Comparison of ENCODE assay signal across 1 cellular context in the genomic region with DNA sequence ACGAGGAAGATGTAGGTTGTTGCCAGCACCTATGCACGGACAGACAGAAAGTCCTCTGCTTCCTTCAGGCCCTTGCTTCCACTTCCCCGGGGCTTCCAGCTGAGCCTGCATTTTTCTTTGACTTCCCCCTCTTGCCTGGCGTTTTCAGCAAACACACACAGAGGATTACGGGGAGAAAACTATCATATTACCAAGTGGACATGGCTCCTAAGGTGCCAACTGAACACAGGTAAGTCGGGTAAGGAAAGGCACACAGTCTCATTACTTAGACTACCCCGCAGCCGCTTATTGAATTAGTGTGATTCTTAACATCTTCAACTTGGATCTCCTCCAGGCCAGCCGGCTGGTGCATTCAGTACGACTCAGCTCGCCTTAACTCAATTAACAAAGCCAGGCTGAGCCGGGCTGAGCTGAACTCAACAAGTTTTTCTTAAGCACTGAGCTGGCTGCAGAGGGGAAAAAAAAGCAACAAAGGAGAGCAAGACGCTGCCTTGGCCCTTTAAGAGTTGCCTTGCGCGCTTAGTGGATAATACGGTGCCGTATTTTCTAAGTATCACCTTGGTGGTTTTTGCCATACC.
TF ChIP-seq lines count a peak whose summit lies in the region.

No MANE protein-coding gene starts in this region.

TF ChIP-seq in HepG2, 621 proteins besides CTCF, POLR2A, EP300 and RAD21 (continued from another document):
- TF ChIP-seq, protein P1, sequence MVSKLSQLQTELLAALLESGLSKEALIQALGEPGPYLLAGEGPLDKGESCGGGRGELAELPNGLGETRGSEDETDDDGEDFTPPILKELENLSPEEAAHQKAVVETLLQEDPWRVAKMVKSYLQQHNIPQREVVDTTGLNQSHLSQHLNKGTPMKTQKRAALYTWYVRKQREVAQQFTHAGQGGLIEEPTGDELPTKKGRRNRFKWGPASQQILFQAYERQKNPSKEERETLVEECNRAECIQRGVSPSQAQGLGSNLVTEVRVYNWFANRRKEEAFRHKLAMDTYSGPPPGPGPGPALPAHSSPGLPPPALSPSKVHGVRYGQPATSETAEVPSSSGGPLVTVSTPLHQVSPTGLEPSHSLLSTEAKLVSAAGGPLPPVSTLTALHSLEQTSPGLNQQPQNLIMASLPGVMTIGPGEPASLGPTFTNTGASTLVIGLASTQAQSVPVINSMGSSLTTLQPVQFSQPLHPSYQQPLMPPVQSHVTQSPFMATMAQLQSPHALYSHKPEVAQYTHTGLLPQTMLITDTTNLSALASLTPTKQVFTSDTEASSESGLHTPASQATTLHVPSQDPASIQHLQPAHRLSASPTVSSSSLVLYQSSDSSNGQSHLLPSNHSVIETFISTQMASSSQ (IDR thresholded peaks at IDR 0.05; ENCODE audit: low read depth): no peak
- TF ChIP-seq, protein P1 (CRISPR knock-in tag; IDR thresholded peaks at IDR 0.05; ENCODE audit: borderline replicate concordance): no peak
- TF ChIP-seq ZNF781 (CRISPR knock-in tag; IDR thresholded peaks at IDR 0.05; ENCODE audit: borderline replicate concordance, not compliant biosample characterization) (no peak), YEATS4 (CRISPR knock-in tag; IDR thresholded peaks at IDR 0.05; ENCODE audit: borderline replicate concordance) (no peak), CENPBD1 (CRISPR knock-in tag; IDR thresholded peaks at IDR 0.05; ENCODE audit: borderline replicate concordance, low read depth) (no peak)
- TF ChIP-seq, protein P2, sequence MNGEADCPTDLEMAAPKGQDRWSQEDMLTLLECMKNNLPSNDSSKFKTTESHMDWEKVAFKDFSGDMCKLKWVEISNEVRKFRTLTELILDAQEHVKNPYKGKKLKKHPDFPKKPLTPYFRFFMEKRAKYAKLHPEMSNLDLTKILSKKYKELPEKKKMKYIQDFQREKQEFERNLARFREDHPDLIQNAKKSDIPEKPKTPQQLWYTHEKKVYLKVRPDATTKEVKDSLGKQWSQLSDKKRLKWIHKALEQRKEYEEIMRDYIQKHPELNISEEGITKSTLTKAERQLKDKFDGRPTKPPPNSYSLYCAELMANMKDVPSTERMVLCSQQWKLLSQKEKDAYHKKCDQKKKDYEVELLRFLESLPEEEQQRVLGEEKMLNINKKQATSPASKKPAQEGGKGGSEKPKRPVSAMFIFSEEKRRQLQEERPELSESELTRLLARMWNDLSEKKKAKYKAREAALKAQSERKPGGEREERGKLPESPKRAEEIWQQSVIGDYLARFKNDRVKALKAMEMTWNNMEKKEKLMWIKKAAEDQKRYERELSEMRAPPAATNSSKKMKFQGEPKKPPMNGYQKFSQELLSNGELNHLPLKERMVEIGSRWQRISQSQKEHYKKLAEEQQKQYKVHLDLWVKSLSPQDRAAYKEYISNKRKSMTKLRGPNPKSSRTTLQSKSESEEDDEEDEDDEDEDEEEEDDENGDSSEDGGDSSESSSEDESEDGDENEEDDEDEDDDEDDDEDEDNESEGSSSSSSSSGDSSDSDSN (CRISPR knock-in tag; IDR thresholded peaks at IDR 0.05): no peak
